ENCODE assay signal across 8 cellular contexts in genomic region chr19:4830768-4831265, GRCh38. TPM values are rescaled to one million over a fixed set of nuclear protein-coding genes. Genes with fewer than 3 reads are reported as not detected.
DNase-seq lines count a peak whose midpoint lies in the region; ATAC-seq and TF ChIP-seq lines count a peak whose summit lies in the region.

No MANE protein-coding gene starts in this region.

- H3K9me3 ChIP-seq in T-helper 17 cell (ENCODE audit: control insufficient read depth, low read length, poor library complexity, severe bottlenecking), result no peaks in the 10 kb centered on the region

- DNase-seq in T-helper 17 cell, result no peak
- no peak for DNase-seq in fibroblast of villous mesenchyme (ENCODE audit: low read depth)
- no peak for DNase-seq in sciatic nerve (ENCODE audit: low spot score)
- DNase-seq in G401 (ENCODE audit: low spot score), result no peak
- no peak for DNase-seq in stimulated activated CD4-positive, alpha-beta T cell treated with anti-CD3 and anti-CD28 coated beads, Interleukin-1b, Interleukin-23, amount 100 ng/mL, for 48 hours
- DNase-seq in activated CD4-positive, alpha-beta T cell treated with anti-CD3 and anti-CD28 coated beads for 48 hours, result no peak
- DNase-seq in midbrain (lab: John Stamatoyannopoulos, UW), result no peak

- H3K4me3 ChIP-seq in GM08714 (ENCODE audit: low read length), result peak overlapping the region; percentile 72
- peak overlapping the region; percentile 83 for H3K4me3 ChIP-seq in fibroblast of villous mesenchyme (ENCODE audit: low read depth, low read length)

- TF ChIP-seq CTCF in fibroblast of villous mesenchyme (IDR thresholded peaks at IDR 0.05; ENCODE audit: insufficient read depth, low read depth, low read length), result no peak

- H3K4me1 Mint-ChIP-seq in T-helper 17 cell, result peaks cover 27% of the 10 kb centered on the region

- in situ Hi-C loops in G401 (cut with HindIII; ENCODE audit: low sequenced_read_pairs), result no loop called here

- H3K36me3 Mint-ChIP-seq in T-helper 17 cell (ENCODE audit: low read depth), result peaks cover 8% of the 10 kb centered on the region

- H3K27ac Mint-ChIP-seq in T-helper 17 cell, result peak overlapping the region; percentile 97

- no peaks in the 10 kb centered on the region for H3K27me3 Mint-ChIP-seq in T-helper 17 cell

- intact Hi-C loops in sciatic nerve (cut with DNase I), result no loop called here

- ATAC-seq in T-helper 17 cell, result no peak
- peak; percentile 29 for ATAC-seq in sciatic nerve

- H3K4me3 Mint-ChIP-seq in T-helper 17 cell, result peak overlapping the region; percentile 98

RNA-seq across cellular contexts. Expression of gene TICAM1, which starts 0.7 kb away (rescaled TPM):
- 10 to 100 TPM; 23.4 to 29.1 TPM for total RNA-seq in T-helper 17 cell
- total RNA-seq in fibroblast of villous mesenchyme, result 3.2 and 3.5 TPM in 2 replicates
- 10.8 TPM for total RNA-seq in sciatic nerve
- total RNA-seq in G401 (2014; rRNA removed; shearing (Covaris generic)), result not detected in 2 replicates

RNA-seq across cellular contexts. Expression of gene PLIN3, which starts 36.6 kb away (rescaled TPM):
- total RNA-seq in T-helper 17 cell, result 10 to 100 TPM; 19.7 to 21.7 TPM
- total RNA-seq in fibroblast of villous mesenchyme, result 191 and 193 TPM in 2 replicates
- 32.1 TPM for total RNA-seq in sciatic nerve
- 231 TPM in 2 replicates for total RNA-seq in G401 (2014; rRNA removed; shearing (Covaris generic))

RNA-seq across cellular contexts. Expression of gene FEM1A, which starts 39.3 kb away (rescaled TPM):
- 10 to 100 TPM in 1 of 2 donors, 1 to 10 TPM in 1; 9.9 to 13.4 TPM for total RNA-seq in T-helper 17 cell
- 12.6 and 13.8 TPM in 2 replicates for total RNA-seq in fibroblast of villous mesenchyme
- total RNA-seq in sciatic nerve, result 7.5 TPM
- 21.5 and 26.6 TPM in 2 replicates for total RNA-seq in G401 (2014; rRNA removed; shearing (Covaris generic))
